In the genomic region with DNA sequence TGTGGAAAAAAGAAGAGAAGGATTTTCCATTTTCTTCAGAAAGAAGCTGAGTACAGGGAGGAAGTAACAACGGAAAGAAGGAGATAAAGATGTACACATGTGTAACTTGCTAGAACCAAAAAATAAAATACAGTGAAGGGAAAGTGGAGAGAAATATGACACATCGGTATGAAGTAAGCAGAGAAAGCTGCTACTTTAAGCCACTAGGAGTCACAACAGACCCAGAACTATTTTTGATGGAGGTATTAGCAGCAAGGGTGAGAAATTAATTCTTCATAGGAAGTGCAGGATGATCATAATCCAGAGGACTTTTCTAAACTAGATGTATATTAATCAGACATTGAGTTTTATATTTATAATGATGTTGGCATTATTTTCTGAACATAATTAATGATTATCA, we compare ENCODE assay signal across 1 cellular context.
TF ChIP-seq lines count a peak whose summit lies in the region.

No MANE protein-coding gene starts in this region.

TF ChIP-seq in H1, 55 proteins besides CTCF, POLR2A, EP300 and RAD21 (continued from another document):
- no peak for TF ChIP-seq MAX (IDR thresholded peaks at IDR 0.05)
